Comparison of ENCODE assay signal across 23 cellular contexts in genomic region chrX:10296581-10296980, GRCh38.
DNase-seq lines count a peak whose midpoint lies in the region; ATAC-seq, FAIRE-seq and TF ChIP-seq lines count a peak whose summit lies in the region.
"Had no signal": no experiment of that assay in that cellular context is flagged by ENCODE, and none has a peak within 500 bp of the region (broad histone marks: within the 10 kb centered on the region; RNA-seq: fewer than 3 reads in every experiment).

No MANE protein-coding gene starts in this region.

- H3K4me3 ChIP-seq in BJ (ENCODE audit: low read depth, low read length) (no peak overlapping the region), astrocyte (ENCODE audit: insufficient read depth, low read depth, low read length) (no peak overlapping the region), fibroblast of villous mesenchyme (ENCODE audit: low read depth, low read length) (no peak overlapping the region), retinal pigment epithelial cell (ENCODE audit: low read length) (no peak overlapping the region)
- H3K4me3 ChIP-seq: BLaER1 treated with 17β-estradiol and CSF1 and Interleukin-3, amounts not matched to agents 10 nM and 100 nM; gastrocnemius medialis; PC-9; vagina had no signal

- H3K27me3 Mint-ChIP-seq in astrocyte (ENCODE audit: low read depth, unreplicated experiment) = no peaks in the 10 kb centered on the region
- H3K27me3 Mint-ChIP-seq in progenitor cell of endocrine pancreas = no peaks in the 10 kb centered on the region

- DNase-seq in BJ (ENCODE audit: low read depth) (peak; percentile 25), astrocyte (ENCODE audit: low read depth) (peak; percentile 60), fibroblast of villous mesenchyme (ENCODE audit: low read depth) (peak; percentile 60), retinal pigment epithelial cell (ENCODE audit: low read depth) (peak; percentile 6), progenitor cell of endocrine pancreas (ENCODE audit: low spot score, unreplicated experiment) (no peak)
- DNase-seq: cerebellar nuclear complex; gastrocnemius medialis; GDM1; left colon; NCI-H1092 treated with DMSO at 0.1 percent for 48 hours; NCI-H2171; NCI-H774; PC-9; stimulated activated CD4-positive, alpha-beta T cell treated with anti-CD3 and anti-CD28 coated beads, Interleukin-2, amount 100 ng/mL, for 48 hours; substantia nigra had no signal

- ATAC-seq in HG03520 (IDR thresholded peaks at IDR 0.05; ENCODE audit: unreplicated experiment) (no peak), HG03175 (IDR thresholded peaks at IDR 0.05; ENCODE audit: unreplicated experiment) (no peak), GM19452 (IDR thresholded peaks at IDR 0.05; ENCODE audit: unreplicated experiment) (no peak)
- ATAC-seq: gastrocnemius medialis, left colon had no signal

- H3K4me2 ChIP-seq in astrocyte (ENCODE audit: low read length) = no peak overlapping the region
- H3K4me2 ChIP-seq: BLaER1 treated with 17β-estradiol and CSF1 and Interleukin-3, amounts not matched to agents 10 nM and 100 nM; KMS-11; PC-9 had no signal

- H3K36me3 ChIP-seq in BJ (ENCODE audit: control insufficient read depth, insufficient read depth, low read length) (no peaks in the 10 kb centered on the region), astrocyte (ENCODE audit: insufficient read depth, low read length) (no peaks in the 10 kb centered on the region)
- H3K36me3 ChIP-seq: BLaER1 treated with 17β-estradiol and CSF1 and Interleukin-3, amounts not matched to agents 10 nM and 100 nM; gastrocnemius medialis; vagina had no signal

- no peak overlapping the region for H3K9ac ChIP-seq in astrocyte (ENCODE audit: low read length)
- H3K9ac ChIP-seq: BLaER1 treated with 17β-estradiol and CSF1 and Interleukin-3, amounts not matched to agents 10 nM and 100 nM; KMS-11 had no signal

- H3K27ac ChIP-seq in astrocyte (ENCODE audit: low read depth, low read length) = no peak overlapping the region
- H3K27ac ChIP-seq: BLaER1 treated with 17β-estradiol and CSF1 and Interleukin-3, amounts not matched to agents 10 nM and 100 nM; gastrocnemius medialis; KMS-11; PC-9; vagina had no signal

- CTCF ChIA-PET in BJ (lab: Yijun Ruan, JAX) = no interaction called here

- H3K36me3 Mint-ChIP-seq in astrocyte (ENCODE audit: low read depth, unreplicated experiment) (no peaks in the 10 kb centered on the region), progenitor cell of endocrine pancreas (ENCODE audit: insufficient read depth) (no peaks in the 10 kb centered on the region)

- no peak overlapping the region for H2AFZ ChIP-seq in astrocyte (ENCODE audit: low read depth, low read length)
- H2AFZ ChIP-seq: PC-9 had no signal

- no peak for TF ChIP-seq CTCF in BJ (IDR thresholded peaks at IDR 0.05; ENCODE audit: insufficient read depth, low read depth, low read length)
- no peak for TF ChIP-seq CTCF in astrocyte (IDR thresholded peaks at IDR 0.05; ENCODE audit: insufficient read depth, low read depth, low read length)
- TF ChIP-seq CTCF in fibroblast of villous mesenchyme (IDR thresholded peaks at IDR 0.05; ENCODE audit: insufficient read depth, low read depth, low read length) = no peak
- no peak for TF ChIP-seq CTCF in retinal pigment epithelial cell (conservative IDR thresholded peaks at IDR 0.05; ENCODE audit: low read depth, low read length)
- TF ChIP-seq CTCF in progenitor cell of endocrine pancreas (IDR thresholded peaks at IDR 0.05; ENCODE audit: unreplicated experiment) = no peak

- POLR2A ChIA-PET in BJ (lab: Charles Lee) = no interaction called here

- H3K4me1 Mint-ChIP-seq in astrocyte (ENCODE audit: low read depth, unreplicated experiment) (peaks cover 7% of the 10 kb centered on the region), progenitor cell of endocrine pancreas (ENCODE audit: low read depth) (no peaks in the 10 kb centered on the region)

- H3K27ac Mint-ChIP-seq in astrocyte (ENCODE audit: unreplicated experiment) = no peak overlapping the region
- H3K27ac Mint-ChIP-seq in progenitor cell of endocrine pancreas = no peak overlapping the region
- H3K27ac Mint-ChIP-seq: T-helper 2 cell treated with Interferon-gamma antibody and Interleukin-4, amounts not matched to agents 5 μg/mL and 100 μg/mL, for 36 hours had no signal

- H3K27me3 ChIP-seq in BJ (ENCODE audit: control insufficient read depth, insufficient read depth, low read length) (no peaks in the 10 kb centered on the region; the same call in 1 of the 2 replicates), astrocyte (ENCODE audit: insufficient read depth, low read length) (peaks cover 17% of the 10 kb centered on the region)
- H3K27me3 ChIP-seq: gastrocnemius medialis, vagina had no signal

- no peaks in the 10 kb centered on the region for H4K20me1 ChIP-seq in astrocyte (ENCODE audit: insufficient read depth, low read length)
- H4K20me1 ChIP-seq: BLaER1 treated with 17β-estradiol and CSF1 and Interleukin-3, amounts not matched to agents 10 nM and 100 nM had no signal

- H3K4me1 ChIP-seq in astrocyte (ENCODE audit: insufficient read depth, low read length) = no peaks in the 10 kb centered on the region
- H3K4me1 ChIP-seq: gastrocnemius medialis, vagina had no signal

- H3K9me3 ChIP-seq in astrocyte (ENCODE audit: insufficient read depth, low read depth, low read length) = peaks cover 5% of the 10 kb centered on the region
- H3K9me3 ChIP-seq: gastrocnemius medialis, vagina had no signal

- H3K79me2 ChIP-seq in astrocyte (ENCODE audit: insufficient read depth, low read length) = no peaks in the 10 kb centered on the region

- H3K4me3 Mint-ChIP-seq in astrocyte (ENCODE audit: unreplicated experiment) = no peak overlapping the region
- H3K4me3 Mint-ChIP-seq in progenitor cell of endocrine pancreas (ENCODE audit: low read depth) = no peak overlapping the region
- H3K4me3 Mint-ChIP-seq: T-helper 2 cell treated with Interferon-gamma antibody and Interleukin-4, amounts not matched to agents 5 μg/mL and 100 μg/mL, for 36 hours had no signal

- peak; percentile 82 for FAIRE-seq in astrocyte (lab: Jason Lieb, UNC)
- FAIRE-seq: GM12892 had no signal

- H3K9me3 Mint-ChIP-seq in astrocyte (ENCODE audit: unreplicated experiment) (no peaks in the 10 kb centered on the region), progenitor cell of endocrine pancreas (ENCODE audit: low read depth) (peaks cover 44% of the 10 kb centered on the region)
- H3K9me3 Mint-ChIP-seq: T-helper 2 cell treated with Interferon-gamma antibody and Interleukin-4, amounts not matched to agents 5 μg/mL and 100 μg/mL, for 36 hours had no signal
